Comparison of ENCODE assay signal across 8 cellular contexts in the genomic region with DNA sequence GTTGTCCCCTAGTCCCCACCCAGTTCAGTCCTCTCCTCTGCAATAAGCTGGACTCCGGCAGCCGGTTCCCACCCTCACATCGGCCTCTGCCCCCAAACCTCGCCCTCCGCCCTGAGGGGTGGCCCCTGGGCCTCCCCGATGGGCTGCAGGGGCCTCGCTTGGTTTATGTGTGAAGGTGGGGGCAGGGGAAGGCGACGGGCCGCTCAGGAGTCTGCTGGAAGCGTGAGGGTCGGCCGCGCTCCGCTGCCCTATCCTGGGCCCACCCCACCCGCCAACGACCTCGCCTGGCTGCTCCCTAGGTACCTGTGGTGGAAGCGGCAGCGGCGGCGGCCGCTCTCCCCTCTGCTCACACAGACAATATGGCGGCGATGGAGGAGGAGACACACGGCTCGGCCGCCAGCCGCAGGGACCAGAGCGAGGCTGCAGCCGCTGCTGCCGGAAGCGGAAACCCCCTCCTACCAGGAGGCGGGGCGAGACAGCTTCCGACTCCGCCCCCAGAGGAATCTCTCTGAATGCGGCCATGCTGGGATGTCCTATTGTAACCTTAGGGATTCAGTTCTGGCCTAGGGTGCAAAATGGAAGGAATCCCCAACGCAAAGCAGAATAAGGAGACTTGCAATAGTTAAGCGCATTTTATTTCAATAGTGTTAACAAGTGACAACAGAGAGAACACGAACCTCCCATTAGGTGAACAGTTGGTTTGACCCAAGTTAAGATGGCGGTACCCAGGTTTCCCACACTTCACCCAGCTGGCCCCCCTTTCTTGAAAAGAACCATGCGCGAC. TPM values are rescaled to one million over a fixed set of nuclear protein-coding genes. Genes with fewer than 3 reads are reported as not detected.
DNase-seq lines count a peak whose midpoint lies in the region; ATAC-seq and TF ChIP-seq lines count a peak whose summit lies in the region.

TSS of gene CSNK2A1 (minus strand) at position 422 of the 784 bp plus-strand sequence. CDS start 35,239 bp downstream, outside the sequence.

- TF ChIP-seq RAD21 in IMR-90 (IDR thresholded peaks at IDR 0.05; ENCODE audit: low read length) = no peak

- H3K14ac ChIP-seq in IMR-90 (replicated peaks; ENCODE audit: low read depth, low read length) = peak within 1 kb of the TSS; percentile 99

- peak within 1 kb of the TSS; percentile 91 for H3K27ac ChIP-seq in IMR-90 (ENCODE audit: insufficient read depth, low read length)

- H2AK9ac ChIP-seq in IMR-90 (replicated peaks; ENCODE audit: low read depth, low read length, poor library complexity) = peak within 1 kb of the TSS; percentile 98

- peak within 1 kb of the TSS; percentile 100 for H2BK20ac ChIP-seq in IMR-90 (ENCODE audit: low read depth, low read length)

- H3K36me3 ChIP-seq in IMR-90 (ENCODE audit: control insufficient read depth, insufficient read depth, low read length) = peaks cover 6% of the 10 kb centered on the region

- peak; percentile 91 for TF ChIP-seq POLR2A in IMR-90 (IDR thresholded peaks at IDR 0.05; ENCODE audit: low read depth, low read length)

- CTCF ChIA-PET in IMR-90 (lab: Yijun Ruan, JAX) = interaction anchor here (1.3 to 1.4 kb wide), 2 partner anchors 19 to 102 kb away, joined by 4 to 5 read pairs; no protein-coding TSS in a partner anchor

- peak within 1 kb of the TSS; percentile 72 to 100 for H4K8ac ChIP-seq in IMR-90 (ENCODE audit: low read depth in 2 of 2, low read length in 2 of 2)

- POLR2A ChIA-PET in IMR-90 (lab: Charles Lee; ENCODE audit: unreplicated experiment) = interaction anchor here (0.6 kb wide), 1 partner anchor 284 kb away, joined by 3 read pairs; no protein-coding TSS in a partner anchor

- no peaks in the 10 kb centered on the region for H3K9me1 ChIP-seq in IMR-90 (ENCODE audit: insufficient read depth, low read length)

- WGBS in IMR-90 (ENCODE audit: extremely low coverage in 2 of 2, insufficient read length in 1 of 2), 2 experiments = no CpG with 5 or more reads among the region's 44 CpGs

- H3K4me2 ChIP-seq in IMR-90 (ENCODE audit: low read depth, low read length) = peak within 1 kb of the TSS; percentile 89

- no peak for TF ChIP-seq CTCF in IMR-90 (conservative IDR thresholded peaks at IDR 0.05; ENCODE audit: low read depth, low read length)

- ATAC-seq in GM21528 (IDR thresholded peaks at IDR 0.05; ENCODE audit: low FRiP score, unreplicated experiment) (peak; percentile 93), IMR-90 (ENCODE audit: low read depth) (peak; percentile 94)

- peak; percentile 98 for DNase-seq in DMS 273 (lab: John Stamatoyannopoulos, UW; ENCODE audit: unreplicated experiment)
- DNase-seq in IMR-90 = peak; percentile 94
- DNase-seq in OCI-M1 (lab: John Stamatoyannopoulos, UW) = peak; percentile 99
- peak; percentile 97 for DNase-seq in activated T-cell treated with anti-CD3 and anti-CD28 coated beads for 24 hours (ENCODE audit: low read depth)
- peak; percentile 97 for DNase-seq in epidermal melanocyte (ENCODE audit: insufficient read length, low spot score)
- peak; percentile 96 for DNase-seq in middle frontal gyrus (ENCODE audit: extremely low spot score, low spot score)
- peak; percentile 89 to 92 for DNase-seq in stimulated activated CD8-positive, alpha-beta memory T cell treated with anti-CD3 and anti-CD28 coated beads, Interleukin-2, amount 100 ng/mL, for 48 hours (ENCODE audit: low read depth in 2 of 2)

- peaks cover 9% of the 10 kb centered on the region for H3K9me3 ChIP-seq in IMR-90 (ENCODE audit: control insufficient read depth, insufficient read depth, low read length)

- H2AFZ ChIP-seq in IMR-90 (replicated peaks; ENCODE audit: low read length, poor library complexity) = peak within 1 kb of the TSS; percentile 97

- peak within 1 kb of the TSS; percentile 96 for H4K5ac ChIP-seq in IMR-90 (ENCODE audit: low read depth, low read length)

- no peaks in the 10 kb centered on the region; the same call in 1 of the 2 replicates for H3K4me1 ChIP-seq in IMR-90 (ENCODE audit: control insufficient read depth, insufficient read depth, low read length)

- H2BK5ac ChIP-seq in IMR-90 (ENCODE audit: low read depth, low read length, poor library complexity, severe bottlenecking) = peak within 1 kb of the TSS; percentile 98

- H2AK5ac ChIP-seq in IMR-90 (ENCODE audit: low read depth, low read length) = peak within 1 kb of the TSS; percentile 77

- H4K91ac ChIP-seq in IMR-90 (ENCODE audit: insufficient read depth, low read depth, low read length) = peak within 1 kb of the TSS; percentile 100

- no TSS peak for BruUV-seq in IMR-90 (replicated peaks; lab: Mats Ljungman, UMichigan)

- peak within 1 kb of the TSS; percentile 94 for H3K9ac ChIP-seq in IMR-90 (ENCODE audit: low read depth, low read length)

- H3K56ac ChIP-seq in IMR-90 (ENCODE audit: extremely low read depth, insufficient read depth, low read length) = peak within 1 kb of the TSS; percentile 100

- H3K4me3 ChIP-seq in IMR-90 (ENCODE audit: insufficient read depth, low read depth, low read length) = peak within 1 kb of the TSS; percentile 92

- peak within 1 kb of the TSS; percentile 100 for H2BK120ac ChIP-seq in IMR-90 (ENCODE audit: low read depth, low read length)

- intact Hi-C loops in IMR-90 (cut with micrococcal nuclease) = loop anchor here (5.0 kb wide), 1 partner anchor 191 kb away; no protein-coding TSS in a partner anchor

- peaks cover 39% of the 10 kb centered on the region for H4K20me1 ChIP-seq in IMR-90 (ENCODE audit: insufficient read depth, low read length)

- peaks cover 3 to 43% of the 10 kb centered on the region in 2 experiments; a peak in 2 of 4 replicates for H3K79me1 ChIP-seq in IMR-90 (ENCODE audit: low read depth in 1 of 2, low read length in 2 of 2)

- H3K23ac ChIP-seq in IMR-90 (ENCODE audit: low read depth, low read length) = peak within 1 kb of the TSS; percentile 100

- peak within 1 kb of the TSS; percentile 90; the same call in 2 of the 3 replicates for H2BK15ac ChIP-seq in IMR-90 (ENCODE audit: low read depth, low read length)

- in situ Hi-C loops in IMR-90 (cut with MboI; ENCODE audit: low sequenced_read_pairs) = loop anchor here (10.0 kb wide), 1 partner anchor 111 kb away; the partner anchor contains the start of gene SRXN1

- H3K27me3 ChIP-seq in IMR-90 (ENCODE audit: control insufficient read depth, insufficient read depth, low read length) = peaks cover 6% of the 10 kb centered on the region

- H3K4ac ChIP-seq in IMR-90 (ENCODE audit: low read depth, low read length) = peak within 1 kb of the TSS; percentile 98

- peak within 1 kb of the TSS; percentile 98 for H3K18ac ChIP-seq in IMR-90 (ENCODE audit: low read depth, low read length)

- dilution Hi-C loops in IMR-90 (cut with HindIII; ENCODE audit: low sequenced_read_pairs, unreplicated experiment) = no loop called here

TF ChIP-seq in IMR-90, 13 proteins besides CTCF, POLR2A, EP300 and RAD21:
- TF ChIP-seq NFE2L2 (IDR thresholded peaks at IDR 0.05; ENCODE audit: low read depth, low read length) = no peak
- TF ChIP-seq, protein P1, sequence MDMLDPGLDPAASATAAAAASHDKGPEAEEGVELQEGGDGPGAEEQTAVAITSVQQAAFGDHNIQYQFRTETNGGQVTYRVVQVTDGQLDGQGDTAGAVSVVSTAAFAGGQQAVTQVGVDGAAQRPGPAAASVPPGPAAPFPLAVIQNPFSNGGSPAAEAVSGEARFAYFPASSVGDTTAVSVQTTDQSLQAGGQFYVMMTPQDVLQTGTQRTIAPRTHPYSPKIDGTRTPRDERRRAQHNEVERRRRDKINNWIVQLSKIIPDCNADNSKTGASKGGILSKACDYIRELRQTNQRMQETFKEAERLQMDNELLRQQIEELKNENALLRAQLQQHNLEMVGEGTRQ (IDR thresholded peaks at IDR 0.05; ENCODE audit: low read depth, low read length) = no peak
- peak; percentile 98 for TF ChIP-seq BHLHE40 (IDR thresholded peaks at IDR 0.05; ENCODE audit: low read depth, low read length)
- 0 out of 2 replicates have a peak, but pooled peaks have one; percentile 8 for TF ChIP-seq FOS (IDR thresholded peaks at IDR 0.05; ENCODE audit: low read depth, low read length)
- peak; percentile 100 for TF ChIP-seq MAZ (IDR thresholded peaks at IDR 0.05; ENCODE audit: borderline replicate concordance, low read depth, low read length)
- TF ChIP-seq RCOR1 (IDR thresholded peaks at IDR 0.05; ENCODE audit: insufficient replicate concordance, low read length) = no peak
- TF ChIP-seq CHD1 (IDR thresholded peaks at IDR 0.05; ENCODE audit: low read depth, low read length) = peak; percentile 96; the same call in 1 of the 2 replicates
- TF ChIP-seq, protein P2, sequence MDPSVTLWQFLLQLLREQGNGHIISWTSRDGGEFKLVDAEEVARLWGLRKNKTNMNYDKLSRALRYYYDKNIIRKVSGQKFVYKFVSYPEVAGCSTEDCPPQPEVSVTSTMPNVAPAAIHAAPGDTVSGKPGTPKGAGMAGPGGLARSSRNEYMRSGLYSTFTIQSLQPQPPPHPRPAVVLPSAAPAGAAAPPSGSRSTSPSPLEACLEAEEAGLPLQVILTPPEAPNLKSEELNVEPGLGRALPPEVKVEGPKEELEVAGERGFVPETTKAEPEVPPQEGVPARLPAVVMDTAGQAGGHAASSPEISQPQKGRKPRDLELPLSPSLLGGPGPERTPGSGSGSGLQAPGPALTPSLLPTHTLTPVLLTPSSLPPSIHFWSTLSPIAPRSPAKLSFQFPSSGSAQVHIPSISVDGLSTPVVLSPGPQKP (IDR thresholded peaks at IDR 0.05; ENCODE audit: borderline replicate concordance, low read depth, low read length) = peak; percentile 21; the same call in 1 of the 2 replicates

RNA-seq across cellular contexts. Expression of gene CSNK2A1, which starts in this region (rescaled TPM):
- total RNA-seq in IMR-90 (2012; rRNA removed) = 151 and 193 TPM in 2 replicates
- 83.8 and 86.3 TPM in 2 replicates for polyA plus RNA-seq in IMR-90 (2012; rRNA removed)
- 27.9 and 35.0 TPM in 2 replicates for polyA plus RNA-seq in IMR-90 (2012; cell fraction: cytosol; rRNA removed)
- 35.2 and 55.4 TPM in 2 replicates for polyA plus RNA-seq in IMR-90 (2012; cell fraction: nucleus; rRNA removed; ENCODE audit: low replicate concordance)

Comparison
In these comparisons a context has a peak if more than half of its experiments do, and no peak if none do; other contexts are left out.
1. Peak in every context shown above with its lines: DNase-seq, ATAC-seq, H3K4me3 ChIP-seq and H3K27ac ChIP-seq.